ENCODE assay signal across 16 cellular contexts in genomic region chr7:84697506-84697905, GRCh38.
DNase-seq lines count a peak whose midpoint lies in the region; ATAC-seq and TF ChIP-seq lines count a peak whose summit lies in the region.
"Had no signal": no experiment of that assay in that cellular context is flagged by ENCODE, and none has a peak within 500 bp of the region (broad histone marks: within the 10 kb centered on the region; RNA-seq: fewer than 3 reads in every experiment).

No MANE protein-coding gene starts in this region.

- no peak overlapping the region for H2BK15ac ChIP-seq in IMR-90 (ENCODE audit: low read depth, low read length)

- dilution Hi-C loops in IMR-90 (cut with HindIII; ENCODE audit: low sequenced_read_pairs, unreplicated experiment) (no loop called here), mammary epithelial cell (cut with HindIII; ENCODE audit: low sequenced_read_pairs) (no loop called here)

- peaks cover 3% of the 10 kb centered on the region for H3K9me1 ChIP-seq in IMR-90 (ENCODE audit: insufficient read depth, low read length)

- TF ChIP-seq RAD21 in IMR-90 (IDR thresholded peaks at IDR 0.05; ENCODE audit: low read length), result no peak

- H3K27me3 Mint-ChIP-seq in Calu3 (ENCODE audit: unreplicated experiment), result no peaks in the 10 kb centered on the region
- H3K27me3 Mint-ChIP-seq: activated CD4-positive, alpha-beta T cell treated with anti-CD3 and anti-CD28 coated beads, Interleukin-2, amount 10 ng/mL, durations not matched to agents 7 days and 5 days; brain had no signal

- H2BK20ac ChIP-seq in IMR-90 (ENCODE audit: low read depth, low read length), result no peak overlapping the region

- H3K27ac ChIP-seq in AG04450 (ENCODE audit: low read depth, low read length) (no peak overlapping the region), IMR-90 (ENCODE audit: insufficient read depth, low read length) (no peak overlapping the region), mammary epithelial cell (ENCODE audit: insufficient read depth, low read depth, low read length) (peak overlapping the region; percentile 49)
- H3K27ac ChIP-seq: RWPE1, transverse colon had no signal

- H3K36me3 ChIP-seq in IMR-90 (ENCODE audit: control insufficient read depth, insufficient read depth, low read length), result no peaks in the 10 kb centered on the region
- no peaks in the 10 kb centered on the region for H3K36me3 ChIP-seq in mammary epithelial cell (ENCODE audit: insufficient read depth, low read length)
- H3K36me3 ChIP-seq: BE2C, transverse colon had no signal

- no peak overlapping the region for H2BK120ac ChIP-seq in IMR-90 (ENCODE audit: low read depth, low read length)

- no peak overlapping the region for H4K5ac ChIP-seq in IMR-90 (ENCODE audit: low read depth, low read length)

- H3K4me2 ChIP-seq in IMR-90 (ENCODE audit: low read depth, low read length) (no peak overlapping the region; the same call in 1 of the 2 replicates), mammary epithelial cell (ENCODE audit: insufficient read depth, low read depth, low read length) (peak overlapping the region; percentile 36)

- peak overlapping the region; percentile 77 for H2BK5ac ChIP-seq in IMR-90 (ENCODE audit: low read depth, low read length, poor library complexity, severe bottlenecking)

- H3K79me2 ChIP-seq in mammary epithelial cell (ENCODE audit: insufficient read depth, low read length), result no peaks in the 10 kb centered on the region

- no peak overlapping the region for H3K18ac ChIP-seq in IMR-90 (ENCODE audit: low read depth, low read length)

- H2AFZ ChIP-seq in IMR-90 (replicated peaks; ENCODE audit: low read length, poor library complexity), result no peak overlapping the region
- no peak overlapping the region for H2AFZ ChIP-seq in mammary epithelial cell (ENCODE audit: low read depth, low read length)

- H3K4me3 Mint-ChIP-seq in Calu3 (ENCODE audit: low read depth, unreplicated experiment), result no peak overlapping the region
- H3K4me3 Mint-ChIP-seq: activated CD4-positive, alpha-beta T cell treated with anti-CD3 and anti-CD28 coated beads, Interleukin-2, amount 10 ng/mL, durations not matched to agents 7 days and 5 days; activated T-helper 1 cell treated with anti-CD3 and anti-CD28 coated beads, Interleukin-12 subunit alpha, Interleukin-12 subunit beta, Interleukin-2, Interleukin-4 antibody, amounts not matched to agents 30 ng/mL and 10 ng/mL and 1 ng/mL, durations not matched to agents 14 hours and 24 hours and 36 hours; brain had no signal

- H3K4ac ChIP-seq in IMR-90 (ENCODE audit: low read depth, low read length), result no peak overlapping the region

- peak; percentile 74 for ATAC-seq in IMR-90 (ENCODE audit: low read depth)

- H3K9me3 Mint-ChIP-seq in Calu3 (ENCODE audit: low read depth, unreplicated experiment), result no peaks in the 10 kb centered on the region
- H3K9me3 Mint-ChIP-seq: activated CD4-positive, alpha-beta T cell treated with anti-CD3 and anti-CD28 coated beads, Interleukin-2, amount 10 ng/mL, durations not matched to agents 7 days and 5 days; activated T-helper 1 cell treated with anti-CD3 and anti-CD28 coated beads, Interleukin-12 subunit alpha, Interleukin-12 subunit beta, Interleukin-2, Interleukin-4 antibody, amounts not matched to agents 30 ng/mL and 10 ng/mL and 1 ng/mL, durations not matched to agents 14 hours and 24 hours and 36 hours had no signal

- H2AK5ac ChIP-seq in IMR-90 (ENCODE audit: low read depth, low read length), result no peak overlapping the region

- POLR2A ChIA-PET in AG04450 (lab: Yijun Ruan, JAX) (interaction anchor here (1.4 kb wide), 1 partner anchor 50 kb away, joined by 4 read pairs; no protein-coding TSS in a partner anchor), IMR-90 (lab: Charles Lee; ENCODE audit: unreplicated experiment) (interaction anchor here (0.6 kb wide), 2 partner anchors 91 to 1134 kb away, joined by 3 to 7 read pairs; no protein-coding TSS in a partner anchor)

- CTCF ChIA-PET in AG04450 (lab: Charles Lee) (no interaction called here), IMR-90 (lab: Yijun Ruan, JAX) (no interaction called here), mammary epithelial cell (lab: Charles Lee; ENCODE audit: low non-redundant PET) (no interaction called here), Calu3 (lab: Charles Lee) (interaction anchor here (0.7 to 0.9 kb wide), 2 partner anchors 9 to 1325 kb away, joined by 3 to 4 read pairs; no protein-coding TSS in a partner anchor)

- H3K14ac ChIP-seq in IMR-90 (replicated peaks; ENCODE audit: low read depth, low read length), result no peak overlapping the region

- no peaks in the 10 kb centered on the region for H3K9me3 ChIP-seq in AG04450 (ENCODE audit: control insufficient read depth, insufficient read depth, low read length)
- no peaks in the 10 kb centered on the region for H3K9me3 ChIP-seq in IMR-90 (ENCODE audit: control insufficient read depth, insufficient read depth, low read length)
- H3K9me3 ChIP-seq in mammary epithelial cell (replicated peaks; ENCODE audit: insufficient read depth, low read length), result no peaks in the 10 kb centered on the region
- H3K9me3 ChIP-seq: BE2C had no signal

- WGBS in IMR-90 (ENCODE audit: extremely low coverage in 2 of 2, insufficient read length in 1 of 2), 2 experiments, result no CpG with 5 or more reads among the region's 2 CpGs
- 6% methylated on average over 2 of the region's 2 CpGs for WGBS in mammary epithelial cell (ENCODE audit: low coverage, missing lambda C conversion rate)

- no peak overlapping the region for H3K27ac Mint-ChIP-seq in Calu3 (ENCODE audit: unreplicated experiment)
- H3K27ac Mint-ChIP-seq: activated CD4-positive, alpha-beta T cell treated with anti-CD3 and anti-CD28 coated beads, Interleukin-2, amount 10 ng/mL, durations not matched to agents 7 days and 5 days; activated T-helper 1 cell treated with anti-CD3 and anti-CD28 coated beads, Interleukin-12 subunit alpha, Interleukin-12 subunit beta, Interleukin-2, Interleukin-4 antibody, amounts not matched to agents 30 ng/mL and 10 ng/mL and 1 ng/mL, durations not matched to agents 14 hours and 24 hours and 36 hours; brain had no signal

- no peak overlapping the region; the same call in 1 of the 2 replicates for H3K56ac ChIP-seq in IMR-90 (ENCODE audit: extremely low read depth, insufficient read depth, low read length)

- intact Hi-C loops in IMR-90 (cut with micrococcal nuclease) (no loop called here), mammary epithelial cell (cut with micrococcal nuclease) (loop anchor here (10.0 kb wide), 1 partner anchor 63 kb away; no protein-coding TSS in a partner anchor), Calu3 (cut with micrococcal nuclease; ENCODE audit: unreplicated experiment) (no loop called here), head of caudate nucleus (cut with DNase I) (no loop called here)

- no peak overlapping the region for H3K9ac ChIP-seq in IMR-90 (ENCODE audit: low read depth, low read length)
- H3K9ac ChIP-seq in mammary epithelial cell (ENCODE audit: insufficient read depth, low read length), result no peak overlapping the region

- H3K4me1 ChIP-seq in IMR-90 (ENCODE audit: control insufficient read depth, insufficient read depth, low read length), result peaks cover 4% of the 10 kb centered on the region; the same call in 1 of the 2 replicates
- H3K4me1 ChIP-seq in mammary epithelial cell (ENCODE audit: insufficient read depth, low read length), result peaks cover 2% of the 10 kb centered on the region
- H3K4me1 ChIP-seq: transverse colon had no signal

- peaks cover 8% of the 10 kb centered on the region for H3K36me3 Mint-ChIP-seq in Calu3 (ENCODE audit: insufficient read depth, unreplicated experiment)
- H3K36me3 Mint-ChIP-seq: brain had no signal

- peak; percentile 66 for DNase-seq in AG04450 (ENCODE audit: low read depth, low spot score)
- peak; percentile 96 for DNase-seq in IMR-90
- peak; percentile 84 for DNase-seq in mammary epithelial cell
- peak; percentile 5 for DNase-seq in hepatic stellate cell (ENCODE audit: low spot score)
- no peak for DNase-seq in DMS153 treated with DMSO at 0.1 percent for 48 hours (lab: John Stamatoyannopoulos, UW; ENCODE audit: unreplicated experiment)
- DNase-seq in Calu3, result no peak
- DNase-seq in amygdala (lab: John Stamatoyannopoulos, UW), result no peak
- DNase-seq in head of caudate nucleus, result no peak
- DNase-seq: activated CD4-positive, alpha-beta T cell treated with anti-CD3 and anti-CD28 coated beads, Interleukin-2, amount 10 ng/mL, durations not matched to agents 7 days and 5 days; BE2C; NCI-H1436 treated with DMSO at 0.1 percent for 48 hours; NCI-H510A treated with DMSO at 0.1 percent for 48 hours; transverse colon had no signal

- BruUV-seq in IMR-90 (replicated peaks; lab: Mats Ljungman, UMichigan) (no TSS peak), mammary epithelial cell (replicated peaks; lab: Mats Ljungman, UMichigan) (no TSS peak), Calu3 (replicated peaks; lab: Mats Ljungman, UMichigan) (no TSS peak)

- H4K91ac ChIP-seq in IMR-90 (ENCODE audit: insufficient read depth, low read depth, low read length), result no peak overlapping the region

- H4K20me1 ChIP-seq in IMR-90 (ENCODE audit: insufficient read depth, low read length) (no peaks in the 10 kb centered on the region), mammary epithelial cell (ENCODE audit: insufficient read depth, low read length) (no peaks in the 10 kb centered on the region)

- TF ChIP-seq CTCF in AG04450 (IDR thresholded peaks at IDR 0.05; ENCODE audit: low read depth, low read length) (no peak), IMR-90 (conservative IDR thresholded peaks at IDR 0.05; ENCODE audit: low read depth, low read length) (no peak), mammary epithelial cell (conservative IDR thresholded peaks at IDR 0.05 in 1 of 2, IDR thresholded peaks at IDR 0.05 in 1 of 2; ENCODE audit: extremely low read depth in 1 of 2, insufficient read depth in 1 of 2, low read depth in 1 of 2, low read length in 2 of 2) (no peak), Calu3 (IDR thresholded peaks at IDR 0.05; ENCODE audit: unreplicated experiment) (no peak)

- in situ Hi-C loops in IMR-90 (cut with MboI; ENCODE audit: low sequenced_read_pairs), result no loop called here
- in situ Hi-C loops in mammary epithelial cell (cut with MboI; ENCODE audit: low sequenced_read_pairs in 2 of 2), result no loop called here

- H4K8ac ChIP-seq in IMR-90 (ENCODE audit: low read depth in 2 of 2, low read length in 2 of 2), result no peak overlapping the region

- H3K4me3 ChIP-seq in AG04450 (ENCODE audit: low read depth, low read length), result no peak overlapping the region
- no peak overlapping the region for H3K4me3 ChIP-seq in IMR-90 (ENCODE audit: insufficient read depth, low read depth, low read length)
- peak overlapping the region in 1 of 3 experiments; percentile 3 for H3K4me3 ChIP-seq in mammary epithelial cell (replicated peaks in 1 of 3; ENCODE audit: insufficient read depth in 1 of 3, low read depth in 2 of 3, low read length in 3 of 3)
- H3K4me3 ChIP-seq: transverse colon had no signal

- H2AK9ac ChIP-seq in IMR-90 (replicated peaks; ENCODE audit: low read depth, low read length, poor library complexity), result no peak overlapping the region

- no peaks in the 10 kb centered on the region for H3K27me3 ChIP-seq in AG04450 (ENCODE audit: control insufficient read depth, insufficient read depth, low read length)
- no peaks in the 10 kb centered on the region for H3K27me3 ChIP-seq in IMR-90 (ENCODE audit: control insufficient read depth, insufficient read depth, low read length)
- no peaks in the 10 kb centered on the region for H3K27me3 ChIP-seq in mammary epithelial cell (ENCODE audit: insufficient read depth, low read length)
- H3K27me3 ChIP-seq: BE2C, transverse colon had no signal

- no peaks in the 10 kb centered on the region for H3K79me1 ChIP-seq in IMR-90 (ENCODE audit: low read depth in 1 of 2, low read length in 2 of 2)

- H3K4me1 Mint-ChIP-seq in Calu3 (ENCODE audit: low read depth, unreplicated experiment), result peaks cover 8% of the 10 kb centered on the region
- H3K4me1 Mint-ChIP-seq: activated CD4-positive, alpha-beta T cell treated with anti-CD3 and anti-CD28 coated beads, Interleukin-2, amount 10 ng/mL, durations not matched to agents 7 days and 5 days had no signal

- H3K23ac ChIP-seq in IMR-90 (ENCODE audit: low read depth, low read length), result no peak overlapping the region

- no peak for TF ChIP-seq POLR2A in IMR-90 (IDR thresholded peaks at IDR 0.05; ENCODE audit: low read depth, low read length)

Comparison
In these comparisons a context has a peak if more than half of its experiments do, and no peak if none do; other contexts are left out.
1. DNase-seq: peak in AG04450 (single experiment), IMR-90 (single experiment), mammary epithelial cell (single experiment) and hepatic stellate cell (single experiment); none in DMS153 treated with DMSO at 0.1 percent for 48 hours (single experiment), Calu3 (single experiment), amygdala (0 of 56) and head of caudate nucleus (0 of 42).